Comparison of ENCODE assay signal across 1 cellular context in genomic region chr2:54723300-54724149, GRCh38.
TF ChIP-seq lines count a peak whose summit lies in the region.

EML6 (plus strand) TSS chr2:54723662; CDS start chr2:54725062, 1,400 bp downstream.

TF ChIP-seq in GM12878, 131 proteins besides CTCF, POLR2A, EP300 and RAD21 (continued from another document and continues in another):
- TF ChIP-seq, protein P1, sequence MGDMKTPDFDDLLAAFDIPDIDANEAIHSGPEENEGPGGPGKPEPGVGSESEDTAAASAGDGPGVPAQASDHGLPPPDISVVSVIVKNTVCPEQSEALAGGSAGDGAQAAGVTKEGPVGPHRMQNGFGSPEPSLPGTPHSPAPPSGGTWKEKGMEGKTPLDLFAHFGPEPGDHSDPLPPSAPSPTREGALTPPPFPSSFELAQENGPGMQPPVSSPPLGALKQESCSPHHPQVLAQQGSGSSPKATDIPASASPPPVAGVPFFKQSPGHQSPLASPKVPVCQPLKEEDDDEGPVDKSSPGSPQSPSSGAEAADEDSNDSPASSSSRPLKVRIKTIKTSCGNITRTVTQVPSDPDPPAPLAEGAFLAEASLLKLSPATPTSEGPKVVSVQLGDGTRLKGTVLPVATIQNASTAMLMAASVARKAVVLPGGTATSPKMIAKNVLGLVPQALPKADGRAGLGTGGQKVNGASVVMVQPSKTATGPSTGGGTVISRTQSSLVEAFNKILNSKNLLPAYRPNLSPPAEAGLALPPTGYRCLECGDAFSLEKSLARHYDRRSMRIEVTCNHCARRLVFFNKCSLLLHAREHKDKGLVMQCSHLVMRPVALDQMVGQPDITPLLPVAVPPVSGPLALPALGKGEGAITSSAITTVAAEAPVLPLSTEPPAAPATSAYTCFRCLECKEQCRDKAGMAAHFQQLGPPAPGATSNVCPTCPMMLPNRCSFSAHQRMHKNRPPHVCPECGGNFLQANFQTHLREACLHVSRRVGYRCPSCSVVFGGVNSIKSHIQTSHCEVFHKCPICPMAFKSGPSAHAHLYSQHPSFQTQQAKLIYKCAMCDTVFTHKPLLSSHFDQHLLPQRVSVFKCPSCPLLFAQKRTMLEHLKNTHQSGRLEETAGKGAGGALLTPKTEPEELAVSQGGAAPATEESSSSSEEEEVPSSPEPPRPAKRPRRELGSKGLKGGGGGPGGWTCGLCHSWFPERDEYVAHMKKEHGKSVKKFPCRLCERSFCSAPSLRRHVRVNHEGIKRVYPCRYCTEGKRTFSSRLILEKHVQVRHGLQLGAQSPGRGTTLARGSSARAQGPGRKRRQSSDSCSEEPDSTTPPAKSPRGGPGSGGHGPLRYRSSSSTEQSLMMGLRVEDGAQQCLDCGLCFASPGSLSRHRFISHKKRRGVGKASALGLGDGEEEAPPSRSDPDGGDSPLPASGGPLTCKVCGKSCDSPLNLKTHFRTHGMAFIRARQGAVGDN (IDR thresholded peaks at IDR 0.05) = no peak
- 0 out of 2 replicates have a peak, but pooled peaks have one; percentile 34 for TF ChIP-seq ASH2L (IDR thresholded peaks at IDR 0.05; ENCODE audit: borderline replicate concordance, low read depth)
- TF ChIP-seq ATF2 (IDR thresholded peaks at IDR 0.05; ENCODE audit: low read length) = no peak
- no peak for TF ChIP-seq CHD4 (IDR thresholded peaks at IDR 0.05)
- no peak for TF ChIP-seq MYB (IDR thresholded peaks at IDR 0.05; ENCODE audit: borderline replicate concordance, low read depth, low read length)
- TF ChIP-seq FOXK2 (IDR thresholded peaks at IDR 0.05) = no peak
- 0 out of 2 replicates have a peak, but pooled peaks have one; percentile 17 for TF ChIP-seq EED (IDR thresholded peaks at IDR 0.05; ENCODE audit: low read depth)
- no peak for TF ChIP-seq SUPT20H (IDR thresholded peaks at IDR 0.05; ENCODE audit: borderline replicate concordance, control insufficient read depth, low read depth, low read length)
- no peak for TF ChIP-seq SPI1 (IDR thresholded peaks at IDR 0.05; ENCODE audit: borderline replicate concordance, insufficient read depth, low read depth, low read length)
- TF ChIP-seq EGR1 (IDR thresholded peaks at IDR 0.05; ENCODE audit: borderline replicate concordance in 1 of 2, low read depth in 2 of 2, low read length in 2 of 2) = peak in 1 of 2 experiments; percentile 62; a peak in 2 of 3 replicates
- TF ChIP-seq ZBED1 (IDR thresholded peaks at IDR 0.05; ENCODE audit: borderline replicate concordance) = no peak
- TF ChIP-seq MTA2 (IDR thresholded peaks at IDR 0.05; ENCODE audit: low read depth) = no peak
- TF ChIP-seq E2F4 (IDR thresholded peaks at IDR 0.05; ENCODE audit: low read depth, low read length) = no peak
- no peak for TF ChIP-seq ZNF274 (IDR thresholded peaks at IDR 0.05; ENCODE audit: insufficient read depth, insufficient read length)
- TF ChIP-seq SIN3A (IDR thresholded peaks at IDR 0.05; ENCODE audit: low read depth, low read length) = peak; percentile 43; the same call in 1 of the 2 replicates
- TF ChIP-seq MAX (IDR thresholded peaks at IDR 0.05; ENCODE audit: low read depth, low read length) = peak; percentile 12; the same call in 1 of the 2 replicates
- peak; percentile 91 for TF ChIP-seq CREM (IDR thresholded peaks at IDR 0.05; ENCODE audit: low read depth)
- TF ChIP-seq KDM1A (IDR thresholded peaks at IDR 0.05; ENCODE audit: borderline replicate concordance) = no peak
- peak; percentile 95 for TF ChIP-seq RFX5 (IDR thresholded peaks at IDR 0.05; ENCODE audit: low read depth, low read length)
- TF ChIP-seq IKZF2 (IDR thresholded peaks at IDR 0.05) = no peak
- TF ChIP-seq NR2F1 (conservative IDR thresholded peaks at IDR 0.05) = peak; percentile 83
- TF ChIP-seq HCFC1 (IDR thresholded peaks at IDR 0.05; ENCODE audit: low read length) = peak; percentile 98
- peak; percentile 67; the same call in 1 of the 2 replicates for TF ChIP-seq YY1 (IDR thresholded peaks at IDR 0.05; ENCODE audit: low read depth, low read length)
- TF ChIP-seq TCF12 (IDR thresholded peaks at IDR 0.05; ENCODE audit: low read depth, low read length) = 0 out of 2 replicates have a peak, but pooled peaks have one; percentile 41
- TF ChIP-seq MEF2B (IDR thresholded peaks at IDR 0.05; ENCODE audit: partially characterized antibody, poor library complexity, severe bottlenecking) = no peak
- TF ChIP-seq NFXL1 (IDR thresholded peaks at IDR 0.05; ENCODE audit: borderline replicate concordance) = no peak
- no peak for TF ChIP-seq BRCA1 (IDR thresholded peaks at IDR 0.05; ENCODE audit: low read depth, low read length)
- no peak for TF ChIP-seq MYC (IDR thresholded peaks at IDR 0.05; ENCODE audit: insufficient read depth, insufficient read length, insufficient replicate concordance, low read length, severe bottlenecking)
- TF ChIP-seq IRF5 (IDR thresholded peaks at IDR 0.05; ENCODE audit: borderline replicate concordance) = no peak
- no peak for TF ChIP-seq KAT2A (conservative IDR thresholded peaks at IDR 0.05; ENCODE audit: control insufficient read depth, low read depth, low read length)
- no peak for TF ChIP-seq POLR2AphosphoS2 (IDR thresholded peaks at IDR 0.05; ENCODE audit: low read depth, low read length)
- no peak; the same call in 1 of the 2 replicates for TF ChIP-seq ESRRA (IDR thresholded peaks at IDR 0.05; ENCODE audit: low read length)
- TF ChIP-seq ZBTB40 (IDR thresholded peaks at IDR 0.05; ENCODE audit: borderline replicate concordance) = peak; percentile 59; the same call in 1 of the 2 replicates
- TF ChIP-seq, protein P2, sequence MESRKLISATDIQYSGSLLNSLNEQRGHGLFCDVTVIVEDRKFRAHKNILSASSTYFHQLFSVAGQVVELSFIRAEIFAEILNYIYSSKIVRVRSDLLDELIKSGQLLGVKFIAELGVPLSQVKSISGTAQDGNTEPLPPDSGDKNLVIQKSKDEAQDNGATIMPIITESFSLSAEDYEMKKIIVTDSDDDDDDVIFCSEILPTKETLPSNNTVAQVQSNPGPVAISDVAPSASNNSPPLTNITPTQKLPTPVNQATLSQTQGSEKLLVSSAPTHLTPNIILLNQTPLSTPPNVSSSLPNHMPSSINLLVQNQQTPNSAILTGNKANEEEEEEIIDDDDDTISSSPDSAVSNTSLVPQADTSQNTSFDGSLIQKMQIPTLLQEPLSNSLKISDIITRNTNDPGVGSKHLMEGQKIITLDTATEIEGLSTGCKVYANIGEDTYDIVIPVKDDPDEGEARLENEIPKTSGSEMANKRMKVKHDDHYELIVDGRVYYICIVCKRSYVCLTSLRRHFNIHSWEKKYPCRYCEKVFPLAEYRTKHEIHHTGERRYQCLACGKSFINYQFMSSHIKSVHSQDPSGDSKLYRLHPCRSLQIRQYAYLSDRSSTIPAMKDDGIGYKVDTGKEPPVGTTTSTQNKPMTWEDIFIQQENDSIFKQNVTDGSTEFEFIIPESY (IDR thresholded peaks at IDR 0.05) = no peak
- no peak for TF ChIP-seq CBX3 (IDR thresholded peaks at IDR 0.05; ENCODE audit: borderline replicate concordance, low read depth)
- TF ChIP-seq, protein P3, sequence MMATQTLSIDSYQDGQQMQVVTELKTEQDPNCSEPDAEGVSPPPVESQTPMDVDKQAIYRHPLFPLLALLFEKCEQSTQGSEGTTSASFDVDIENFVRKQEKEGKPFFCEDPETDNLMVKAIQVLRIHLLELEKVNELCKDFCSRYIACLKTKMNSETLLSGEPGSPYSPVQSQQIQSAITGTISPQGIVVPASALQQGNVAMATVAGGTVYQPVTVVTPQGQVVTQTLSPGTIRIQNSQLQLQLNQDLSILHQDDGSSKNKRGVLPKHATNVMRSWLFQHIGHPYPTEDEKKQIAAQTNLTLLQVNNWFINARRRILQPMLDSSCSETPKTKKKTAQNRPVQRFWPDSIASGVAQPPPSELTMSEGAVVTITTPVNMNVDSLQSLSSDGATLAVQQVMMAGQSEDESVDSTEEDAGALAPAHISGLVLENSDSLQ (IDR thresholded peaks at IDR 0.05) = peak; percentile 47
- no peak for TF ChIP-seq ZNF384 (IDR thresholded peaks at IDR 0.05; ENCODE audit: borderline replicate concordance, low read depth, low read length)
- 0 out of 2 replicates have a peak, but pooled peaks have one; percentile 28 for TF ChIP-seq ZBTB11 (CRISPR knock-in tag; IDR thresholded peaks at IDR 0.05)
- TF ChIP-seq DPF2 (IDR thresholded peaks at IDR 0.05) = no peak
- TF ChIP-seq SIX5 (IDR thresholded peaks at IDR 0.05; ENCODE audit: low read depth, low read length, severe bottlenecking) = peak; percentile 96
- TF ChIP-seq, protein P4, sequence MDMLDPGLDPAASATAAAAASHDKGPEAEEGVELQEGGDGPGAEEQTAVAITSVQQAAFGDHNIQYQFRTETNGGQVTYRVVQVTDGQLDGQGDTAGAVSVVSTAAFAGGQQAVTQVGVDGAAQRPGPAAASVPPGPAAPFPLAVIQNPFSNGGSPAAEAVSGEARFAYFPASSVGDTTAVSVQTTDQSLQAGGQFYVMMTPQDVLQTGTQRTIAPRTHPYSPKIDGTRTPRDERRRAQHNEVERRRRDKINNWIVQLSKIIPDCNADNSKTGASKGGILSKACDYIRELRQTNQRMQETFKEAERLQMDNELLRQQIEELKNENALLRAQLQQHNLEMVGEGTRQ (IDR thresholded peaks at IDR 0.05; ENCODE audit: borderline replicate concordance, low read depth, low read length) = no peak
